ENCODE assay signal across 8 cellular contexts in genomic region chr11:72642815-72643511, GRCh38. TPM values are rescaled to one million over a fixed set of nuclear protein-coding genes. Genes with fewer than 3 reads are reported as not detected.
DNase-seq lines count a peak whose midpoint lies in the region; TF ChIP-seq lines count a peak whose summit lies in the region.

No MANE protein-coding gene starts in this region.

- H3K4me3 ChIP-seq in ovary, result peak overlapping the region; percentile 36

- no peak for TF ChIP-seq EP300 in ovary (IDR thresholded peaks at IDR 0.05)

- BruUV-seq in Calu3 (replicated peaks; lab: Mats Ljungman, UMichigan), result no TSS peak

- H3K9me3 ChIP-seq in ovary, result no peaks in the 10 kb centered on the region

- DNase-seq in Calu3, result peak; percentile 75
- DNase-seq in HPDE6-E6E7 (ENCODE audit: extremely low spot score), result peak; percentile 76
- peak; percentile 63 for DNase-seq in SK-MEL-5 (ENCODE audit: low read depth, low spot score)
- peak; percentile 68 for DNase-seq in activated naive CD4-positive, alpha-beta T cell treated with Interleukin-2 at 50 U/mL for 16 hours
- peak; percentile 35 for DNase-seq in glomerular visceral epithelial cell (ENCODE audit: extremely low spot score)
- DNase-seq in ovary, result peak; percentile 48 to 80 (median 67)
- DNase-seq in type B pancreatic cell (ENCODE audit: extremely low spot score, unreplicated experiment), result peak; percentile 80
- no peak for DNase-seq in NCI-H446 treated with DMSO at 0.1 percent for 48 hours (lab: John Stamatoyannopoulos, UW)

- in situ Hi-C loops in SK-MEL-5 (cut with HindIII; ENCODE audit: low pct_unique_long_range_greater_than_20kb, low sequenced_read_pairs), result no loop called here

- TF ChIP-seq CTCF in Calu3 (IDR thresholded peaks at IDR 0.05; ENCODE audit: unreplicated experiment) (peak; percentile 93), ovary (IDR thresholded peaks at IDR 0.05) (peak; percentile 92 to 99 (median 96)), type B pancreatic cell (conservative IDR thresholded peaks at IDR 0.05) (peak; percentile 98)

- H3K36me3 Mint-ChIP-seq in Calu3 (ENCODE audit: insufficient read depth, unreplicated experiment) (peaks cover 6% of the 10 kb centered on the region), type B pancreatic cell (no peaks in the 10 kb centered on the region)

- CTCF ChIA-PET in Calu3 (lab: Charles Lee), result interaction anchor here (1.0 to 1.9 kb wide), 3 partner anchors 31 to 172 kb away, joined by 3 to 10 read pairs (median 7); no protein-coding TSS in a partner anchor

- H3K4me1 Mint-ChIP-seq in Calu3 (ENCODE audit: low read depth, unreplicated experiment) (peaks cover 9% of the 10 kb centered on the region), type B pancreatic cell (ENCODE audit: unreplicated experiment) (no peaks in the 10 kb centered on the region)

- WGBS in ovary, 3 donors, result 1 to 2% (median 2%) methylated on average over 58 to 62 of the region's 62 CpGs

- H3K27ac ChIP-seq in ovary, result no peak overlapping the region

- no peaks in the 10 kb centered on the region for H3K27me3 ChIP-seq in ovary

- peaks cover 2% of the 10 kb centered on the region for H3K27me3 Mint-ChIP-seq in Calu3 (ENCODE audit: unreplicated experiment)
- peaks cover 13% of the 10 kb centered on the region for H3K27me3 Mint-ChIP-seq in type B pancreatic cell

- intact Hi-C loops in Calu3 (cut with micrococcal nuclease; ENCODE audit: unreplicated experiment), result loop anchor here (5.0 kb wide), 1 partner anchor 36 kb away; no protein-coding TSS in a partner anchor
- intact Hi-C loops in ovary (cut with DNase I), result loop anchor here (1.0 to 10.0 kb wide), 5 partner anchors 44 to 168 kb away; no protein-coding TSS in a partner anchor

- no peak for TF ChIP-seq POLR2A in ovary (IDR thresholded peaks at IDR 0.05)

- H3K27ac Mint-ChIP-seq in Calu3 (ENCODE audit: unreplicated experiment), result peak overlapping the region; percentile 59
- H3K27ac Mint-ChIP-seq in type B pancreatic cell, result no peak overlapping the region

- H3K4me1 ChIP-seq in ovary (ENCODE audit: insufficient read depth), result peaks cover 3% of the 10 kb centered on the region

- H3K4me3 Mint-ChIP-seq in Calu3 (ENCODE audit: low read depth, unreplicated experiment), result no peak overlapping the region
- H3K4me3 Mint-ChIP-seq in type B pancreatic cell, result peak overlapping the region; percentile 78

- H3K9me3 Mint-ChIP-seq in Calu3 (ENCODE audit: low read depth, unreplicated experiment) (no peaks in the 10 kb centered on the region), type B pancreatic cell (no peaks in the 10 kb centered on the region)

- H3K36me3 ChIP-seq in ovary, result no peaks in the 10 kb centered on the region

RNA-seq across cellular contexts. Expression of gene PDE2A, which starts 31.3 kb away (rescaled TPM):
- total RNA-seq in Calu3 (2022) (1.1 and 4.3 TPM in 2 replicates), ovary (10 to 100 TPM in 6 of 7 donors, 1 to 10 TPM in 1; 8.3 to 28.8 (median 11.4) TPM), type B pancreatic cell (ENCODE audit: low replicate concordance) (2.8 and 3.8 TPM in 2 replicates)
- 0.26 and 0.64 TPM in 2 replicates for total RNA-seq in SK-MEL-5 (2014; rRNA removed; shearing (Covaris generic))
- polyA plus RNA-seq in SK-MEL-5 (2015; cell fraction: cytosol; rRNA removed), result 0.47 and 0.70 TPM in 2 replicates
- polyA plus RNA-seq in SK-MEL-5 (2015; cell fraction: nucleus; rRNA removed), result 0.64 and 2.9 TPM in 2 replicates
- 10 to 100 TPM; 17.6 to 44.0 TPM for polyA plus RNA-seq in ovary
